ENCODE assay signal across 17 cellular contexts in genomic region chr1:235430991-235431390, GRCh38.
DNase-seq lines count a peak whose midpoint lies in the region; ATAC-seq and TF ChIP-seq lines count a peak whose summit lies in the region.
"Had no signal": no experiment of that assay in that cellular context is flagged by ENCODE, and none has a peak within 500 bp of the region (broad histone marks: within the 10 kb centered on the region; RNA-seq: fewer than 3 reads in every experiment).

No MANE protein-coding gene starts in this region.

- no peak for DNase-seq in CD4-positive, CD25-positive, alpha-beta regulatory T cell
- DNase-seq in SK-N-MC (ENCODE audit: low read depth, low spot score): no peak
- DNase-seq in brain microvascular endothelial cell: peak; percentile 47
- DNase-seq in iris pigment epithelial cell (ENCODE audit: low read depth): peak; percentile 77
- no peak for DNase-seq in AG20443 (ENCODE audit: low spot score)
- DNase-seq in NCI-H345 treated with DMSO at 0.1 percent for 48 hours (lab: John Stamatoyannopoulos, UW; ENCODE audit: unreplicated experiment): no peak
- DNase-seq in G401 (ENCODE audit: low spot score): no peak
- DNase-seq: DMS 273 treated with DMSO at 0.1 percent for 48 hours, MM.1S, NCI-H1417, NCI-H1930, NCI-H2171, SHP77 had no signal

- peaks cover 20% of the 10 kb centered on the region for H3K36me3 Mint-ChIP-seq in CD4-positive, CD25-positive, alpha-beta regulatory T cell

- no peaks in the 10 kb centered on the region for H3K9me3 ChIP-seq in CD4-positive, CD25-positive, alpha-beta regulatory T cell (ENCODE audit: control insufficient read depth in 2 of 2, low read length in 2 of 2)
- no peaks in the 10 kb centered on the region for H3K9me3 ChIP-seq in SK-N-MC (ENCODE audit: low read depth, low read length)
- H3K9me3 ChIP-seq: BLaER1 treated with 17β-estradiol and CSF1 and Interleukin-3, amounts not matched to agents 10 nM and 100 nM had no signal

- H3K27me3 Mint-ChIP-seq in CD4-positive, CD25-positive, alpha-beta regulatory T cell: no peaks in the 10 kb centered on the region

- TF ChIP-seq CTCF in brain microvascular endothelial cell (IDR thresholded peaks at IDR 0.05; ENCODE audit: low read depth, low read length, missing control alignments): no peak

- H3K27ac ChIP-seq in CD4-positive, CD25-positive, alpha-beta regulatory T cell (ENCODE audit: insufficient read depth, low read length, poor library complexity, severe bottlenecking): no peak overlapping the region
- H3K27ac ChIP-seq in SK-N-MC (0 out of 2 replicates have a peak overlapping the region, but pooled peaks have one; percentile 16), brain microvascular endothelial cell (no peak overlapping the region)
- H3K27ac ChIP-seq: BLaER1 treated with 17β-estradiol and CSF1 and Interleukin-3, amounts not matched to agents 10 nM and 100 nM had no signal

- H3K4me3 Mint-ChIP-seq in CD4-positive, CD25-positive, alpha-beta regulatory T cell: no peak overlapping the region
- H3K4me3 Mint-ChIP-seq: GM23338 had no signal

- in situ Hi-C loops in brain microvascular endothelial cell (cut with HindIII; ENCODE audit: low pct_ligation_motif_present, low sequenced_read_pairs) (no loop called here), G401 (cut with HindIII; ENCODE audit: low sequenced_read_pairs) (no loop called here)

- peaks cover 0 to 2% (median 0%) of the 10 kb centered on the region in 7 donors for H3K9me3 Mint-ChIP-seq in CD4-positive, CD25-positive, alpha-beta regulatory T cell
- H3K9me3 Mint-ChIP-seq: GM23338 had no signal

- H3K27me3 ChIP-seq in CD4-positive, CD25-positive, alpha-beta regulatory T cell (ENCODE audit: control insufficient read depth, insufficient read depth, low read length): no peaks in the 10 kb centered on the region
- no peaks in the 10 kb centered on the region for H3K27me3 ChIP-seq in brain microvascular endothelial cell (replicated peaks)
- H3K27me3 ChIP-seq: BLaER1 treated with 17β-estradiol and CSF1 and Interleukin-3, amounts not matched to agents 10 nM and 100 nM had no signal

- peaks cover 14% of the 10 kb centered on the region for H3K36me3 ChIP-seq in CD4-positive, CD25-positive, alpha-beta regulatory T cell (ENCODE audit: control insufficient read depth, insufficient read depth, low read length)
- peaks cover 7% of the 10 kb centered on the region for H3K36me3 ChIP-seq in SK-N-MC (ENCODE audit: insufficient read depth, low read length)
- H3K36me3 ChIP-seq in brain microvascular endothelial cell (replicated peaks): peaks cover 17% of the 10 kb centered on the region

- no peak overlapping the region for H3K4me3 ChIP-seq in CD4-positive, CD25-positive, alpha-beta regulatory T cell (ENCODE audit: low read depth, low read length)
- H3K4me3 ChIP-seq in SK-N-MC (no peak overlapping the region), brain microvascular endothelial cell (ENCODE audit: low read depth, low read length) (no peak overlapping the region)
- H3K4me3 ChIP-seq: BLaER1 treated with 17β-estradiol and CSF1 and Interleukin-3, amounts not matched to agents 10 nM and 100 nM; GM23338 had no signal

- H3K4me1 Mint-ChIP-seq in CD4-positive, CD25-positive, alpha-beta regulatory T cell: peaks cover 4 to 5% (median 4%) of the 10 kb centered on the region in 4 donors
- H3K4me1 Mint-ChIP-seq: GM23338 had no signal

- no peaks in the 10 kb centered on the region for H3K4me1 ChIP-seq in CD4-positive, CD25-positive, alpha-beta regulatory T cell (ENCODE audit: control insufficient read depth, insufficient read depth, low read length, poor library complexity, severe bottlenecking)

- H3K27ac Mint-ChIP-seq in CD4-positive, CD25-positive, alpha-beta regulatory T cell: peak overlapping the region in 2 of 3 donors; percentile 42 to 68
- H3K27ac Mint-ChIP-seq: GM23338 had no signal

- ATAC-seq in CD4-positive, CD25-positive, alpha-beta regulatory T cell (ENCODE audit: low read depth in 2 of 2): no peak
- no peak for ATAC-seq in HG03439 (IDR thresholded peaks at IDR 0.05; ENCODE audit: unreplicated experiment)
- ATAC-seq: GM23338, HepG2 had no signal

- H3K9ac ChIP-seq in SK-N-MC (ENCODE audit: insufficient read length): no peak overlapping the region
- H3K9ac ChIP-seq: BLaER1 treated with 17β-estradiol and CSF1 and Interleukin-3, amounts not matched to agents 10 nM and 100 nM had no signal

Comparison
In these comparisons a context has a peak if more than half of its experiments do, and no peak if none do; other contexts are left out.
1. DNase-seq: peak in brain microvascular endothelial cell (single experiment) and iris pigment epithelial cell (single experiment); none in CD4-positive, CD25-positive, alpha-beta regulatory T cell (0 of 3), SK-N-MC (single experiment), AG20443 (single experiment), NCI-H345 treated with DMSO at 0.1 percent for 48 hours (single experiment) and G401 (single experiment).